13 cellular contexts compared by ENCODE assay signal in the genomic region with DNA sequence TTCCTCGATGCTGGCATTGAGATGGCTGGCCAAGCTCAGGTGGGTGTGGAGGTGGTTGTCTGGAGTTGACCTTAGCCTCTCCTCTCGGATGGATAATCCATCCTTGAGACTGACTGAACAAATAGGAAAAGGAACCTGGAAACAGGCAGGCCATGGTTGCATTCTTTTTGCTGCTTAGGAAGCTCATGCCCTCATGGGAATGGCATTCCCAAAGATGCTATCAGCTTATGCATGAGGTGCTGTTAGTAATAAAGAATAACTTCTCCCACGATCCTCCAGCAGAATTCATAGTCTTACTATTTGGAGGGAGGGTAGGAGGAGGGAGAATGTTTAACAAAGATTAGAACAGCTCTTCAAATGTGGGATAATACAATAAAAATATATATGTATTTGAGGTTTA.
DNase-seq lines count a peak whose midpoint lies in the region; ATAC-seq, FAIRE-seq and TF ChIP-seq lines count a peak whose summit lies in the region.
"Had no signal": no experiment of that assay in that cellular context is flagged by ENCODE, and none has a peak within 500 bp of the region (broad histone marks: within the 10 kb centered on the region; RNA-seq: fewer than 3 reads in every experiment).

No MANE protein-coding gene starts in this region.

- H3K27me3 ChIP-seq in astrocyte (ENCODE audit: insufficient read depth, low read length), result no peaks in the 10 kb centered on the region
- no peaks in the 10 kb centered on the region for H3K27me3 ChIP-seq in keratinocyte (ENCODE audit: control insufficient read depth, extremely low read depth, insufficient read depth, low read length)
- H3K27me3 ChIP-seq in vagina, result no peaks in the 10 kb centered on the region
- H3K27me3 ChIP-seq: ascending aorta had no signal

- H3K4me1 ChIP-seq in astrocyte (ENCODE audit: insufficient read depth, low read length) (peaks cover 36% of the 10 kb centered on the region), keratinocyte (ENCODE audit: control insufficient read depth, extremely low read depth, insufficient read depth, low read length) (peaks cover 50% of the 10 kb centered on the region), vagina (peaks cover 28% of the 10 kb centered on the region)

- no peaks in the 10 kb centered on the region for H3K9me3 Mint-ChIP-seq in HFFc6
- H3K9me3 Mint-ChIP-seq in astrocyte (ENCODE audit: unreplicated experiment), result no peaks in the 10 kb centered on the region
- H3K9me3 Mint-ChIP-seq in T-cell, result no peaks in the 10 kb centered on the region
- H3K9me3 Mint-ChIP-seq: activated T-helper 1 cell treated with anti-CD3 and anti-CD28 coated beads, Interleukin-12 subunit alpha, Interleukin-12 subunit beta, Interleukin-2, Interleukin-4 antibody, amounts not matched to agents 30 ng/mL and 10 ng/mL and 1 ng/mL, durations not matched to agents 14 hours and 24 hours and 36 hours; stimulated activated naive CD8-positive, alpha-beta T cell treated with anti-CD3 and anti-CD28 coated beads, Interleukin-15, Interleukin-2, amounts not matched to agents 100 ng/mL and 50 ng/mL, for 24 hours had no signal

- H3K4me1 Mint-ChIP-seq in HFFc6 (ENCODE audit: low read depth), result peaks cover 82% of the 10 kb centered on the region
- peaks cover 30% of the 10 kb centered on the region for H3K4me1 Mint-ChIP-seq in astrocyte (ENCODE audit: low read depth, unreplicated experiment)
- H3K4me1 Mint-ChIP-seq in T-cell, result peaks cover 5 to 9% (median 6%) of the 10 kb centered on the region in 3 donors

- H3K27me3 Mint-ChIP-seq in HFFc6 (ENCODE audit: insufficient read depth) (no peaks in the 10 kb centered on the region; the same call in 1 of the 2 replicates), astrocyte (ENCODE audit: low read depth, unreplicated experiment) (no peaks in the 10 kb centered on the region), T-cell (peaks cover 0 to 2% of the 10 kb centered on the region in 2 donors)
- H3K27me3 Mint-ChIP-seq: stimulated activated naive CD8-positive, alpha-beta T cell treated with anti-CD3 and anti-CD28 coated beads, Interleukin-15, Interleukin-2, amounts not matched to agents 100 ng/mL and 50 ng/mL, for 24 hours had no signal

- no peak for TF ChIP-seq POLR2A in vagina (IDR thresholded peaks at IDR 0.05)

- H3K27ac ChIP-seq in astrocyte (ENCODE audit: low read depth, low read length), result peak overlapping the region; percentile 91
- H3K27ac ChIP-seq in keratinocyte (ENCODE audit: control insufficient read depth, insufficient read depth, low read length), result peak overlapping the region; percentile 67
- H3K27ac ChIP-seq in vagina, result peak overlapping the region; percentile 74
- H3K27ac ChIP-seq: ascending aorta had no signal

- peak; percentile 89 for DNase-seq in HFFc6
- DNase-seq in astrocyte (ENCODE audit: low read depth), result peak; percentile 89
- no peak for DNase-seq in keratinocyte (ENCODE audit: low read depth, low spot score)
- no peak for DNase-seq in vagina (ENCODE audit: extremely low spot score in 2 of 2)
- no peak for DNase-seq in GM19240 (ENCODE audit: insufficient read length, low spot score)
- no peak for DNase-seq in GM13977 (ENCODE audit: low spot score)
- no peak for DNase-seq in T-cell
- DNase-seq: DMS 273 treated with DMSO at 0.1 percent for 48 hours, mucosa of descending colon, NCI-H1105 treated with DMSO at 0.1 percent for 48 hours had no signal

- H3K36me3 ChIP-seq in astrocyte (ENCODE audit: insufficient read depth, low read length) (no peaks in the 10 kb centered on the region), keratinocyte (ENCODE audit: control insufficient read depth in 2 of 2, extremely low read depth in 1 of 2, insufficient read depth in 2 of 2, low read length in 2 of 2) (no peaks in the 10 kb centered on the region), vagina (no peaks in the 10 kb centered on the region)

- peak overlapping the region; percentile 75 for H3K4me3 Mint-ChIP-seq in HFFc6
- H3K4me3 Mint-ChIP-seq in astrocyte (ENCODE audit: unreplicated experiment), result no peak overlapping the region
- no peak overlapping the region for H3K4me3 Mint-ChIP-seq in T-cell
- H3K4me3 Mint-ChIP-seq: activated T-helper 1 cell treated with anti-CD3 and anti-CD28 coated beads, Interleukin-12 subunit alpha, Interleukin-12 subunit beta, Interleukin-2, Interleukin-4 antibody, amounts not matched to agents 30 ng/mL and 10 ng/mL and 1 ng/mL, durations not matched to agents 14 hours and 24 hours and 36 hours; stimulated activated naive CD8-positive, alpha-beta T cell treated with anti-CD3 and anti-CD28 coated beads, Interleukin-15, Interleukin-2, amounts not matched to agents 100 ng/mL and 50 ng/mL, for 24 hours had no signal

- H3K79me2 ChIP-seq in astrocyte (ENCODE audit: insufficient read depth, low read length), result no peaks in the 10 kb centered on the region
- no peaks in the 10 kb centered on the region for H3K79me2 ChIP-seq in keratinocyte (ENCODE audit: control insufficient read depth, insufficient read depth, low read length)

- FAIRE-seq in astrocyte (lab: Jason Lieb, UNC) (peak; percentile 64), keratinocyte (lab: Jason Lieb, UNC) (no peak)

- in situ Hi-C loops in GM13977 (cut with MboI; ENCODE audit: low pct_unique_long_range_greater_than_20kb, low sequenced_read_pairs, unreplicated experiment), result no loop called here

- dilution Hi-C loops in keratinocyte (cut with MboI; ENCODE audit: extremely low pct_ligation_motif_present, low sequenced_read_pairs), result no loop called here

- no peak overlapping the region for H3K4me3 ChIP-seq in astrocyte (ENCODE audit: insufficient read depth, low read depth, low read length)
- H3K4me3 ChIP-seq in keratinocyte (ENCODE audit: control insufficient read depth in 2 of 3, extremely low read depth in 1 of 3, insufficient read depth in 2 of 3, low read depth in 1 of 3, low read length in 3 of 3), result peak overlapping the region in 1 of 3 experiments; percentile 3
- no peak overlapping the region for H3K4me3 ChIP-seq in vagina
- H3K4me3 ChIP-seq: ascending aorta, mucosa of descending colon had no signal

- H2AFZ ChIP-seq in astrocyte (ENCODE audit: low read depth, low read length) (no peak overlapping the region), keratinocyte (ENCODE audit: control insufficient read depth, low read length) (no peak overlapping the region)

- H3K9me1 ChIP-seq in keratinocyte (ENCODE audit: control insufficient read depth, extremely low read depth, insufficient read depth, low read length), result no peaks in the 10 kb centered on the region

- POLR2A ChIA-PET in T-cell (lab: Charles Lee), result interaction anchor here in 1 of 2 donors (0.8 kb wide), 1 partner anchor 17 kb away, joined by 4 read pairs; no protein-coding TSS in a partner anchor

- H3K4me2 ChIP-seq in astrocyte (ENCODE audit: low read length), result peak overlapping the region; percentile 76
- H3K4me2 ChIP-seq in keratinocyte (ENCODE audit: control insufficient read depth, extremely low read depth, insufficient read depth, low read depth, low read length), result peak overlapping the region; percentile 74

- H3K9me3 ChIP-seq in astrocyte (ENCODE audit: insufficient read depth, low read depth, low read length) (no peaks in the 10 kb centered on the region), keratinocyte (ENCODE audit: control insufficient read depth, low read depth, low read length) (no peaks in the 10 kb centered on the region), vagina (no peaks in the 10 kb centered on the region)
- H3K9me3 ChIP-seq: ascending aorta, mucosa of descending colon had no signal

- CTCF ChIA-PET in T-cell (lab: Charles Lee), result interaction anchor here (0.7 kb wide), 2 partner anchors 18 to 25 kb away, joined by 4 read pairs; no protein-coding TSS in a partner anchor

- intact Hi-C loops in vagina (cut with DNase I), result no loop called here

- peaks cover 19% of the 10 kb centered on the region for H3K36me3 Mint-ChIP-seq in HFFc6 (ENCODE audit: low read depth)
- H3K36me3 Mint-ChIP-seq in astrocyte (ENCODE audit: low read depth, unreplicated experiment), result peaks cover 21% of the 10 kb centered on the region
- no peaks in the 10 kb centered on the region for H3K36me3 Mint-ChIP-seq in T-cell

- no peaks in the 10 kb centered on the region for H4K20me1 ChIP-seq in astrocyte (ENCODE audit: insufficient read depth, low read length)
- no peaks in the 10 kb centered on the region for H4K20me1 ChIP-seq in keratinocyte (ENCODE audit: control insufficient read depth, extremely low read depth, insufficient read depth, low read length)

- no peak for ATAC-seq in T-cell (replicated peaks in 1 of 4)
- ATAC-seq: mucosa of descending colon had no signal

- H3K27ac Mint-ChIP-seq in HFFc6 (peak overlapping the region; percentile 94), astrocyte (ENCODE audit: unreplicated experiment) (peak overlapping the region; percentile 37), T-cell (no peak overlapping the region)
- H3K27ac Mint-ChIP-seq: activated T-helper 1 cell treated with anti-CD3 and anti-CD28 coated beads, Interleukin-12 subunit alpha, Interleukin-12 subunit beta, Interleukin-2, Interleukin-4 antibody, amounts not matched to agents 30 ng/mL and 10 ng/mL and 1 ng/mL, durations not matched to agents 14 hours and 24 hours and 36 hours; stimulated activated naive CD8-positive, alpha-beta T cell treated with anti-CD3 and anti-CD28 coated beads, Interleukin-15, Interleukin-2, amounts not matched to agents 100 ng/mL and 50 ng/mL, for 24 hours had no signal

- H3K9ac ChIP-seq in astrocyte (ENCODE audit: low read length) (peak overlapping the region; percentile 78), keratinocyte (ENCODE audit: control insufficient read depth, extremely low read depth, insufficient read depth, low read length) (peak overlapping the region; percentile 63)

- no peak for TF ChIP-seq CTCF in HFFc6 (IDR thresholded peaks at IDR 0.05)
- TF ChIP-seq CTCF in astrocyte (IDR thresholded peaks at IDR 0.05; ENCODE audit: insufficient read depth, low read depth, low read length), result no peak
- TF ChIP-seq CTCF in keratinocyte (optimal IDR thresholded peaks at IDR 0.05 in 1 of 3, IDR thresholded peaks at IDR 0.05 in 1 of 3, conservative IDR thresholded peaks at IDR 0.05 in 1 of 3; ENCODE audit: extremely low read depth in 1 of 3, insufficient read depth in 2 of 3, low read length in 3 of 3), result no peak
- TF ChIP-seq CTCF in vagina (IDR thresholded peaks at IDR 0.05), result no peak
- TF ChIP-seq CTCF in GM13977 (IDR thresholded peaks at IDR 0.05; ENCODE audit: extremely low read depth, insufficient read depth, missing control alignments), result no peak

Comparison
In these comparisons a context has a peak if more than half of its experiments do, and no peak if none do; other contexts are left out.
1. DNase-seq: peak in HFFc6 (single experiment) and astrocyte (single experiment); none in keratinocyte (single experiment), vagina (0 of 2), GM19240 (single experiment), GM13977 (single experiment) and T-cell (0 of 34).
2. H3K27ac Mint-ChIP-seq: peak in HFFc6 (single experiment) and astrocyte (single experiment); none in T-cell (0 of 2).
3. Peak in every context shown above with its lines, with median percentiles within 50 percentile points of each other: H3K27ac ChIP-seq.